Comparison of ENCODE assay signal across 16 cellular contexts in the genomic region with DNA sequence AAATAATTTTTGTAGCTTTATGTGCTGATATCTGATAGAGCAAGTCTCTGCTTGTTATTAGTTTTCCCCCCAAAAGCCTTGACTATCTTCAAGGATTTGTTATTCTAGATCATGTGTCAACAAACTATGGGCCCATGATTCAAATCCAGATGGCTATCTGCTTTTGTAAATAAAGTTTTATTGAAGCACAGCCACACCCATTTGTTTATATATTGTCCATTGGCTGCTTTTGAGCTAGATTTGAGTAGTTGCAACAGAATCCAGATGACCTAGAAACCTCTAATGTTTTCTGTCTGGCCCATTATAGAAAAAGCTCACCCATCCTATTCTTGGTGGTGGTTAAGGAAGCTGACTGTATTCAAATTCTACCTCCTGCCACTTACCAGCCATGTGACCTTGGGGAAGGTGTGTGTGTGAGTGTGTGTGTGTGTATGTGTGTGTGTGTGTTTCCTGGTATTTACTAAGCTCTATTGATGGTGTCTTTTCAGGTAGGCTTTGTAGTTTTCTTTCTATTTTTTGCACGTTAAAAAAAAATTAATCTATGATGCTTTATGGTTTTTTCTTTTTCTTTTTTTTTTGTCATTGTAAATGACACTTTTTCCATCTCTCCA. TPM values are rescaled to one million over a fixed set of nuclear protein-coding genes. Genes with fewer than 3 reads are reported as not detected.
DNase-seq lines count a peak whose midpoint lies in the region; ATAC-seq and TF ChIP-seq lines count a peak whose summit lies in the region.
"Had no signal": no experiment of that assay in that cellular context is flagged by ENCODE, and none has a peak within 500 bp of the region (broad histone marks: within the 10 kb centered on the region; RNA-seq: fewer than 3 reads in every experiment).

No MANE protein-coding gene starts in this region.

- no peaks in the 10 kb centered on the region for H4K20me1 ChIP-seq in OCI-LY7 (ENCODE audit: insufficient read depth, low read length)

- intact Hi-C loops in OCI-LY7 (cut with micrococcal nuclease; ENCODE audit: unreplicated experiment), result no loop called here
- intact Hi-C loops in naive thymus-derived CD4-positive, alpha-beta T cell (cut with micrococcal nuclease), result loop anchor here in 1 of 2 donors (10.0 kb wide), 1 partner anchor 63 kb away; the partner anchor contains the start of gene MYBL2

- H3K79me2 ChIP-seq in OCI-LY7 (ENCODE audit: insufficient read depth, low read depth, low read length), result no peaks in the 10 kb centered on the region

- H3K27me3 Mint-ChIP-seq in naive thymus-derived CD4-positive, alpha-beta T cell, result peaks cover 0 to 5% (median 0%) of the 10 kb centered on the region in 5 donors

- DNase-seq in activated gamma-delta T cell treated with Interleukin-2 at 50 U/mL for 16 hours, result peak; percentile 15
- no peak for DNase-seq in activated gamma-delta T cell (lab: John Stamatoyannopoulos, UW)
- DNase-seq in OCI-LY7 (ENCODE audit: low spot score), result peak; percentile 88
- peak in 7 of 9 donors; percentile 60 to 84 (median 71) for DNase-seq in naive thymus-derived CD4-positive, alpha-beta T cell
- DNase-seq in NK-92 (lab: John Stamatoyannopoulos, UW; ENCODE audit: unreplicated experiment), result no peak
- no peak for DNase-seq in NCI-H82 treated with DMSO at 0.1 percent for 48 hours (lab: John Stamatoyannopoulos, UW; ENCODE audit: unreplicated experiment)
- DNase-seq: AML-193, heart right ventricle, natural killer cell, NCI-H524 had no signal

- no peaks in the 10 kb centered on the region for H3K9me3 ChIP-seq in HEK293 (ENCODE audit: control insufficient read depth, insufficient read depth, low read depth, low read length)
- H3K9me3 ChIP-seq in OCI-LY7 (ENCODE audit: low read length), result no peaks in the 10 kb centered on the region
- no peaks in the 10 kb centered on the region for H3K9me3 ChIP-seq in naive thymus-derived CD4-positive, alpha-beta T cell (ENCODE audit: control insufficient read depth in 2 of 3, low read length in 3 of 3)

- POLR2A ChIA-PET in HEK293 (lab: Yijun Ruan, JAX) (no interaction called here), OCI-LY7 (lab: Charles Lee) (interaction anchor here (0.6 to 1.2 kb wide), 4 partner anchors 137 to 274 kb away, joined by 3 to 6 read pairs (median 4); partner anchors contain the start of gene IFT52)
- POLR2A ChIA-PET in naive thymus-derived CD4-positive, alpha-beta T cell (lab: Charles Lee), result interaction anchor here (0.6 to 1.6 kb wide), 5 partner anchors 10 to 64 kb away, joined by 3 to 4 read pairs (median 3); no protein-coding TSS in a partner anchor

- H3K4me3 ChIP-seq in HEK293 (ENCODE audit: low read depth, low read length), result no peak overlapping the region
- H3K4me3 ChIP-seq in OCI-LY7 (ENCODE audit: low read depth, low read length, poor library complexity, severe bottlenecking), result no peak overlapping the region
- H3K4me3 ChIP-seq in naive thymus-derived CD4-positive, alpha-beta T cell (ENCODE audit: low read length), result no peak overlapping the region
- H3K4me3 ChIP-seq: heart right ventricle had no signal

- no peaks in the 10 kb centered on the region for H3K27me3 ChIP-seq in naive thymus-derived CD4-positive, alpha-beta T cell (ENCODE audit: control insufficient read depth in 2 of 2, insufficient read depth in 2 of 2, low read length in 2 of 2)

- BruUV-seq in OCI-LY7 (replicated peaks; lab: Mats Ljungman, UMichigan), result no TSS peak

- H3K4me2 ChIP-seq in OCI-LY7 (ENCODE audit: low read length), result peak overlapping the region; percentile 57

- CTCF ChIA-PET in HEK293 (lab: Yijun Ruan, JAX) (interaction anchor here (0.6 to 2.1 kb wide), 4 partner anchors 21 to 190 kb away, joined by 3 to 10 read pairs (median 4); no protein-coding TSS in a partner anchor), OCI-LY7 (lab: Charles Lee; ENCODE audit: unreplicated experiment) (interaction anchor here (0.5 kb wide), 1 partner anchor 183 kb away, joined by 3 read pairs; no protein-coding TSS in a partner anchor)
- CTCF ChIA-PET in naive thymus-derived CD4-positive, alpha-beta T cell (lab: Charles Lee), result interaction anchor here (0.6 to 1.2 kb wide), 5 partner anchors 16 to 1335 kb away, joined by 3 to 6 read pairs (median 3); no protein-coding TSS in a partner anchor

- peaks cover 0 to 10% (median 0%) of the 10 kb centered on the region in 11 donors for H3K9me3 Mint-ChIP-seq in naive thymus-derived CD4-positive, alpha-beta T cell
- H3K9me3 Mint-ChIP-seq: natural killer cell had no signal

- no peak overlapping the region for H3K27ac ChIP-seq in HEK293 (ENCODE audit: extremely low read depth, low read depth, low read length)
- peak overlapping the region; percentile 66 for H3K27ac ChIP-seq in OCI-LY7 (ENCODE audit: low read depth, low read length, poor library complexity, severe bottlenecking)
- no peak overlapping the region for H3K27ac ChIP-seq in naive thymus-derived CD4-positive, alpha-beta T cell (ENCODE audit: low read depth, low read length)

- H2AFZ ChIP-seq in OCI-LY7 (ENCODE audit: low read length), result peak overlapping the region; percentile 10; the same call in 1 of the 2 replicates

- peak overlapping the region; percentile 18 to 74 (median 40) for H3K4me3 Mint-ChIP-seq in naive thymus-derived CD4-positive, alpha-beta T cell
- H3K4me3 Mint-ChIP-seq: natural killer cell had no signal

- TF ChIP-seq CTCF in HEK293 (tag by site-specific recombination; IDR thresholded peaks at IDR 0.05) (no peak), OCI-LY7 (conservative IDR thresholded peaks at IDR 0.05; ENCODE audit: low read length) (no peak)

- no peaks in the 10 kb centered on the region for H3K9me2 ChIP-seq in OCI-LY7 (ENCODE audit: insufficient read depth, low read length)

- H3K36me3 Mint-ChIP-seq in naive thymus-derived CD4-positive, alpha-beta T cell, result peaks cover 0 to 4% (median 0%) of the 10 kb centered on the region in 5 donors
- H3K36me3 Mint-ChIP-seq: natural killer cell had no signal

- H3K4me1 Mint-ChIP-seq in naive thymus-derived CD4-positive, alpha-beta T cell, result peaks cover 15 to 88% (median 66%) of the 10 kb centered on the region in 7 donors

- H3K4me1 ChIP-seq in HEK293 (ENCODE audit: control insufficient read depth, insufficient read depth, low read length) (peaks cover 9% of the 10 kb centered on the region; the same call in 1 of the 2 replicates), OCI-LY7 (ENCODE audit: insufficient read depth, low read length, poor library complexity, severe bottlenecking) (peaks cover 80% of the 10 kb centered on the region)
- peaks cover 0 to 41% of the 10 kb centered on the region in 2 donors for H3K4me1 ChIP-seq in naive thymus-derived CD4-positive, alpha-beta T cell (ENCODE audit: control insufficient read depth in 2 of 2, insufficient read depth in 2 of 2, low read length in 2 of 2)

- H3K27ac Mint-ChIP-seq in naive thymus-derived CD4-positive, alpha-beta T cell, result peak overlapping the region in 8 of 9 donors; percentile 67 to 92 (median 82)
- H3K27ac Mint-ChIP-seq: natural killer cell had no signal

- H3K36me3 ChIP-seq in HEK293 (ENCODE audit: control insufficient read depth in 2 of 2, insufficient read depth in 1 of 2, low read length in 2 of 2), result no peaks in the 10 kb centered on the region
- H3K36me3 ChIP-seq in OCI-LY7 (ENCODE audit: insufficient read depth, low read length), result no peaks in the 10 kb centered on the region; the same call in 1 of the 2 replicates
- H3K36me3 ChIP-seq in naive thymus-derived CD4-positive, alpha-beta T cell (ENCODE audit: control insufficient read depth in 2 of 3, insufficient read depth in 3 of 3, low read length in 3 of 3), result no peaks in the 10 kb centered on the region
- H3K36me3 ChIP-seq: heart right ventricle had no signal

- peak; percentile 86 for ATAC-seq in naive thymus-derived CD4-positive, alpha-beta T cell
- ATAC-seq in HG03095 (IDR thresholded peaks at IDR 0.05; ENCODE audit: unreplicated experiment), result no peak
- ATAC-seq: heart right ventricle, left lobe of liver, natural killer cell had no signal

TF ChIP-seq in HEK293, 187 proteins besides CTCF, POLR2A, EP300 and RAD21 (continues in another document):
- TF ChIP-seq HOXC10 (CRISPR knock-in tag; IDR thresholded peaks at IDR 0.05) (no peak), BCL11B (tag by site-specific recombination; IDR thresholded peaks at IDR 0.05; ENCODE audit: low read depth) (no peak), ZNF362 (tag by site-specific recombination; IDR thresholded peaks at IDR 0.05) (0 out of 2 replicates have a peak, but pooled peaks have one; percentile 32), ZBTB10 (tag by site-specific recombination; IDR thresholded peaks at IDR 0.05) (no peak)

RNA-seq across cellular contexts. Expression of gene GTSF1L, which starts 1.3 kb away (rescaled TPM):
- 0.21 and 3.1 TPM in 2 replicates for total RNA-seq in OCI-LY7 (2014; rRNA removed; shearing (Covaris generic))
- 3.3 and 4.0 TPM in 2 replicates for total RNA-seq in OCI-LY7 (2022)
- 1 to 10 TPM in 2 of 5 experiments, not detected in 3; 1.4 to 1.7 TPM for total RNA-seq in naive thymus-derived CD4-positive, alpha-beta T cell
- polyA plus RNA-seq in naive thymus-derived CD4-positive, alpha-beta T cell, result not detected
- total RNA-seq: bronchial epithelial cell, G401, heart right ventricle, left lobe of liver, natural killer cell, SK-MEL-5 had no signal
- polyA plus RNA-seq: heart right ventricle had no signal

Comparison
In these comparisons a context has a peak if more than half of its experiments do, and no peak if none do; other contexts are left out.
1. DNase-seq: peak in activated gamma-delta T cell treated with Interleukin-2 at 50 U/mL for 16 hours (single experiment), OCI-LY7 (single experiment) and naive thymus-derived CD4-positive, alpha-beta T cell (7 of 9); none in activated gamma-delta T cell (single experiment), NK-92 (single experiment) and NCI-H82 treated with DMSO at 0.1 percent for 48 hours (single experiment).